Comparison of ENCODE assay signal across 20 cellular contexts in the genomic region with DNA sequence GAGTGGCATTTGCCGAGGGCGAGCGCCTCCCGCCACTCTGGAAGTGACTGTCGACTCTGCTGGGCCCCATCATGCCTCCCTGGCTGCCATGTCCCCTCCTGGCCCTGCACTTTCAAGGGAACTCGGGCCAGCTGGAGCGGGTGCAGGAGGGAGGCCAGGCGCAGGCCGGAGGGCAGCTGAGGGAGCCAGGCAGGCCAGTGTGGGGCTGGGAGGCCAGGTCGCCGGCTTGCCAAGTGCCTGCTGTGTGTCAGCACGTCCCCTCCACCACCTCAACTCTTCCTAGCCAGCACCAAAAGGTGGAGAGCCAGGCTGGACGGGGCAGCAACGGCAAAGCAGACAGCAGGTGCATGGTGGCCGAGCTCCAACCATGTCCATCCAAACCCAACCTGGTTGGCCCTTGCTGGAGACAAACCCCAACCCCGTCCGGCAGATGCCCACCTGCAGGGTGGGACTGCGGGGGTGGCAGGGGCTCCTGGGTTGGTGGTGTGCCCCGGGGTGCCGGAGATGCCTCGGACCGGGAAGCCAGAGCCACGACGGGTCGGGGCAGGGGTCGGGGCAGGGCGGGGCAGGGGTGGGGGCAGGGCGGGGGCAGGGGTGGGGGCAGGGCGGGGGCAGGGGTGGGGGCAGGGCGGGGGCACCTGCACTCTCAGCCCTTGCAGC. TPM values are rescaled to one million over a fixed set of nuclear protein-coding genes. Genes with fewer than 3 reads are reported as not detected.
DNase-seq lines count a peak whose midpoint lies in the region; ATAC-seq and TF ChIP-seq lines count a peak whose summit lies in the region.
"Had no signal": no experiment of that assay in that cellular context is flagged by ENCODE, and none has a peak within 500 bp of the region (broad histone marks: within the 10 kb centered on the region; RNA-seq: fewer than 3 reads in every experiment).

No MANE protein-coding gene starts in this region.

- H3K4me3 ChIP-seq in colonic mucosa (no peak overlapping the region), right lobe of liver (peak overlapping the region in 1 of 3 donors; percentile 28), tibial nerve (no peak overlapping the region), thyroid gland (replicated peaks in 1 of 3) (no peak overlapping the region)
- H3K4me3 ChIP-seq: neural progenitor cell, SJCRH30 had no signal

- TF ChIP-seq POLR2A in right lobe of liver (IDR thresholded peaks at IDR 0.05), result no peak
- no peak for TF ChIP-seq POLR2A in tibial nerve (IDR thresholded peaks at IDR 0.05)
- no peak for TF ChIP-seq POLR2A in thyroid gland (IDR thresholded peaks at IDR 0.05)

- DNase-seq in NCI-H748 (lab: John Stamatoyannopoulos, UW; ENCODE audit: unreplicated experiment), result peak; percentile 51
- no peak for DNase-seq in NCI-H748 treated with DMSO at 0.1 percent for 48 hours (lab: John Stamatoyannopoulos, UW)
- peak; percentile 30 for DNase-seq in colonic mucosa
- peak; percentile 79 to 95 (median 94) for DNase-seq in right lobe of liver
- DNase-seq in tibial nerve (ENCODE audit: low spot score in 2 of 2), result no peak
- DNase-seq in GM19238 (ENCODE audit: insufficient read length, low spot score), result no peak
- no peak for DNase-seq in T-cell
- DNase-seq in thyroid gland, result no peak
- DNase-seq: 8988T; activated CD4-positive, alpha-beta T cell treated with anti-CD3 and anti-CD28 coated beads for 4 hours; CD4-positive, CD25-positive, alpha-beta regulatory T cell; HCEC 1CT; NCI-H187; SJCRH30; stimulated activated CD4-positive, alpha-beta T cell treated with anti-CD3 and anti-CD28 coated beads, Interleukin-4, amount 100 ng/mL, for 1 hour; trophoblast cell had no signal

- ATAC-seq in right lobe of liver (peak; percentile 40 to 69 (median 57)), T-cell (replicated peaks in 1 of 4) (no peak)
- ATAC-seq: activated naive CD4-positive, alpha-beta T cell treated with anti-CD3 and anti-CD28 coated beads, Interleukin-2, amount 50 U/mL, for 72 hours had no signal

- peak overlapping the region in 1 of 2 donors; percentile 22 for H3K9ac ChIP-seq in colonic mucosa (ENCODE audit: low read depth in 2 of 2, low read length in 2 of 2)
- H3K9ac ChIP-seq: neural progenitor cell had no signal

- H3K9me3 ChIP-seq in colonic mucosa (no peaks in the 10 kb centered on the region), right lobe of liver (no peaks in the 10 kb centered on the region), tibial nerve (no peaks in the 10 kb centered on the region), thyroid gland (no peaks in the 10 kb centered on the region)
- H3K9me3 ChIP-seq: SJCRH30 had no signal

- CTCF ChIA-PET in T-cell (lab: Charles Lee), result no interaction called here

- H3K36me3 ChIP-seq in colonic mucosa (no peaks in the 10 kb centered on the region), right lobe of liver (no peaks in the 10 kb centered on the region), tibial nerve (no peaks in the 10 kb centered on the region), thyroid gland (no peaks in the 10 kb centered on the region)
- H3K36me3 ChIP-seq: neural progenitor cell, SJCRH30 had no signal

- no peak overlapping the region for H3K27ac Mint-ChIP-seq in T-cell
- H3K27ac Mint-ChIP-seq: activated naive CD4-positive, alpha-beta T cell treated with anti-CD3 and anti-CD28 coated beads, Interleukin-2, amount 50 U/mL, for 72 hours; CD4-positive, CD25-positive, alpha-beta regulatory T cell; memory B cell had no signal

- TF ChIP-seq CTCF in colonic mucosa (IDR thresholded peaks at IDR 0.05) (no peak), right lobe of liver (IDR thresholded peaks at IDR 0.05) (no peak), tibial nerve (IDR thresholded peaks at IDR 0.05) (no peak), thyroid gland (IDR thresholded peaks at IDR 0.05) (no peak)

- no peak overlapping the region for H3K4me3 Mint-ChIP-seq in T-cell
- H3K4me3 Mint-ChIP-seq: CD4-positive, CD25-positive, alpha-beta regulatory T cell; central memory CD8-positive, alpha-beta T cell; memory B cell had no signal

- peaks cover 0 to 3% (median 0%) of the 10 kb centered on the region in 3 donors for H3K4me1 Mint-ChIP-seq in T-cell
- H3K4me1 Mint-ChIP-seq: CD4-positive, CD25-positive, alpha-beta regulatory T cell; central memory CD8-positive, alpha-beta T cell had no signal

- no peaks in the 10 kb centered on the region for H3K36me3 Mint-ChIP-seq in T-cell
- H3K36me3 Mint-ChIP-seq: activated naive CD4-positive, alpha-beta T cell treated with anti-CD3 and anti-CD28 coated beads, Interleukin-2, amount 50 U/mL, for 72 hours; CD4-positive, CD25-positive, alpha-beta regulatory T cell; memory B cell; neural progenitor cell had no signal

- H3K27ac ChIP-seq in colonic mucosa, result peak overlapping the region; percentile 5
- H3K27ac ChIP-seq in right lobe of liver, result peak overlapping the region; percentile 26 to 80 (median 74)
- peak overlapping the region in 3 of 4 donors; percentile 37 to 67 (median 46) for H3K27ac ChIP-seq in tibial nerve
- H3K27ac ChIP-seq in thyroid gland, result no peak overlapping the region
- H3K27ac ChIP-seq: neural progenitor cell, SJCRH30 had no signal

- no peak for TF ChIP-seq EP300 in tibial nerve (IDR thresholded peaks at IDR 0.05)

- WGBS in right lobe of liver (ENCODE audit: insufficient coverage, low coverage, low lambda C conversion rate, missing lambda C conversion rate), result 8% methylated on average over 4 of the region's 30 CpGs
- 48 to 58% methylated on average over 13 to 22 of the region's 30 CpGs for WGBS in tibial nerve, 2 donors
- 86 to 95% methylated on average over 6 to 11 of the region's 30 CpGs for WGBS in thyroid gland, 2 donors

- peaks cover 4 to 17% of the 10 kb centered on the region in 2 donors for H3K27me3 Mint-ChIP-seq in T-cell
- H3K27me3 Mint-ChIP-seq: central memory CD8-positive, alpha-beta T cell had no signal

- H3K27me3 ChIP-seq in colonic mucosa (no peaks in the 10 kb centered on the region), right lobe of liver (no peaks in the 10 kb centered on the region), tibial nerve (no peaks in the 10 kb centered on the region), thyroid gland (no peaks in the 10 kb centered on the region)
- H3K27me3 ChIP-seq: neural progenitor cell had no signal

- no peaks in the 10 kb centered on the region for H3K9me3 Mint-ChIP-seq in T-cell
- H3K9me3 Mint-ChIP-seq: activated naive CD4-positive, alpha-beta T cell treated with anti-CD3 and anti-CD28 coated beads, Interleukin-2, amount 50 U/mL, for 72 hours; CD4-positive, CD25-positive, alpha-beta regulatory T cell; central memory CD8-positive, alpha-beta T cell; memory B cell; neural progenitor cell had no signal

- POLR2A ChIA-PET in T-cell (lab: Charles Lee), result interaction anchor here in 1 of 2 donors (0.6 kb wide), 1 partner anchor 22 kb away, joined by 3 read pairs; no protein-coding TSS in a partner anchor

- H3K4me1 ChIP-seq in colonic mucosa, result peaks cover 38% of the 10 kb centered on the region
- H3K4me1 ChIP-seq in right lobe of liver, result peaks cover 0 to 58% (median 20%) of the 10 kb centered on the region in 4 donors
- peaks cover 0 to 59% (median 45%) of the 10 kb centered on the region in 4 donors for H3K4me1 ChIP-seq in tibial nerve
- H3K4me1 ChIP-seq in thyroid gland, result peaks cover 21 to 38% of the 10 kb centered on the region in 2 donors

- intact Hi-C loops in colonic mucosa (cut with DNase I) (loop anchor here (10.0 kb wide), 1 partner anchor 81 kb away; the partner anchor contains the start of gene NOTCH1), right lobe of liver (cut with DNase I) (loop anchor here in 1 of 2 donors (5.0 to 10.0 kb wide), 2 partner anchors 81 to 139 kb away; partner anchors contain the start of gene NOTCH1), thyroid gland (cut with DNase I) (no loop called here)

RNA-seq across cellular contexts. Expression of gene EGFL7, which starts 36.5 kb away (rescaled TPM):
- total RNA-seq in colonic mucosa (10 to 100 TPM; 17.3 to 28.4 TPM), right lobe of liver (10 to 100 TPM; 26.7 to 54.2 (median 45.8) TPM), tibial nerve (100 to 1,000 TPM in 3 of 4 donors, 10 to 100 TPM in 1; 95.2 to 229 (median 179) TPM), T-cell (1 to 10 TPM in 3 of 5 donors, under 1 TPM in 2; 0.43 to 1.9 (median 1.1) TPM), thyroid gland (100 to 1,000 TPM in 1 of 4 donors, 10 to 100 TPM in 3; 38.4 to 143 (median 81.6) TPM)

Comparison
In these comparisons a context has a peak if more than half of its experiments do, and no peak if none do; other contexts are left out.
1. DNase-seq: peak in NCI-H748 (single experiment), colonic mucosa (single experiment) and right lobe of liver (3 of 3); none in NCI-H748 treated with DMSO at 0.1 percent for 48 hours (single experiment), tibial nerve (0 of 2), GM19238 (single experiment), T-cell (0 of 34) and thyroid gland (0 of 2).
2. H3K27ac ChIP-seq: peak in colonic mucosa (single experiment), right lobe of liver (3 of 3) and tibial nerve (3 of 4); none in thyroid gland (0 of 3).
3. ATAC-seq: peak in right lobe of liver (4 of 4); none in T-cell (0 of 4).
4. RNA of gene EGFL7, which starts 36.5 kb away (total RNA-seq): 95.2 to 229 TPM in tibial nerve, 38.4 to 143 TPM in thyroid gland, 26.7 to 54.2 TPM in right lobe of liver and 17.3 to 28.4 TPM in colonic mucosa; 0.43 to 1.9 TPM in T-cell; every median in the first group is over 4 times any median in the second.